ENCODE assay signal across 8 cellular contexts in the genomic region with DNA sequence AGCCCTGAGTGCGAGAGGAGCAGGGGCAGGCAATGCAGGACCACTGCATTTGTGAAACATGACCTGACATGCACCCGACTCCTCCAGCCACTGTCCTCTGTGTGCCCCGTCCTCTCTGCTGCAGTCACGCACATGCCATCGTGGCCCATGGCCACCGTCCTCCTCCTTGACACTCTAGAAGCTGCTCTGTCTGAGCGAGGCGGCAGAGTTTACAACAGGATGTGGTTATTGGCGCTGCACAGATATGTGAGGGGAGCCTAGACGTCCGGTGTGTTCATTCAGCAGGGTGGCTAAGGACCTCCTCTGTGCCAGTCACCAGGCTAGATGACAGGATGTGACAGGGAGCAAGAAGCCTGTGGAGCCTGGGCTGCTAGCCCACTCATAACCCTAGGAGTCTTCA.
DNase-seq lines count a peak whose midpoint lies in the region; ATAC-seq and TF ChIP-seq lines count a peak whose summit lies in the region.

No MANE protein-coding gene starts in this region.

- H3K4me3 ChIP-seq in mammary epithelial cell (replicated peaks in 1 of 3; ENCODE audit: insufficient read depth in 1 of 3, low read depth in 2 of 3, low read length in 3 of 3) (no peak overlapping the region), gastroesophageal sphincter (no peak overlapping the region)

- H3K9me3 ChIP-seq in mammary epithelial cell (replicated peaks; ENCODE audit: insufficient read depth, low read length) = no peaks in the 10 kb centered on the region
- no peaks in the 10 kb centered on the region for H3K9me3 ChIP-seq in gastroesophageal sphincter

- TF ChIP-seq POLR2A in gastroesophageal sphincter (IDR thresholded peaks at IDR 0.05) = no peak

- H2AFZ ChIP-seq in mammary epithelial cell (ENCODE audit: low read depth, low read length) = no peak overlapping the region

- dilution Hi-C loops in mammary epithelial cell (cut with HindIII; ENCODE audit: low sequenced_read_pairs) = no loop called here

- H3K36me3 ChIP-seq in mammary epithelial cell (ENCODE audit: insufficient read depth, low read length) (no peaks in the 10 kb centered on the region), gastroesophageal sphincter (no peaks in the 10 kb centered on the region)

- H3K4me3 Mint-ChIP-seq in neural crest cell = no peak overlapping the region

- in situ Hi-C loops in mammary epithelial cell (cut with MboI; ENCODE audit: low sequenced_read_pairs in 2 of 2) = no loop called here

- no TSS peak for BruUV-seq in mammary epithelial cell (replicated peaks; lab: Mats Ljungman, UMichigan)

- H3K27ac ChIP-seq in mammary epithelial cell (ENCODE audit: insufficient read depth, low read depth, low read length) (no peak overlapping the region), gastroesophageal sphincter (no peak overlapping the region)

- H3K4me2 ChIP-seq in mammary epithelial cell (ENCODE audit: insufficient read depth, low read depth, low read length) = no peak overlapping the region

- TF ChIP-seq EP300 in gastroesophageal sphincter (IDR thresholded peaks at IDR 0.05) = no peak

- H3K27ac Mint-ChIP-seq in neural crest cell (ENCODE audit: unreplicated experiment) = peak overlapping the region; percentile 75

- intact Hi-C loops in mammary epithelial cell (cut with micrococcal nuclease) = no loop called here

- CTCF ChIA-PET in mammary epithelial cell (lab: Charles Lee; ENCODE audit: low non-redundant PET) = no interaction called here

- no peaks in the 10 kb centered on the region for H4K20me1 ChIP-seq in mammary epithelial cell (ENCODE audit: insufficient read depth, low read length)

- no peak overlapping the region for H3K9ac ChIP-seq in mammary epithelial cell (ENCODE audit: insufficient read depth, low read length)

- peaks cover 19% of the 10 kb centered on the region for H3K27me3 Mint-ChIP-seq in neural crest cell (ENCODE audit: low read depth)

- H3K27me3 ChIP-seq in mammary epithelial cell (ENCODE audit: insufficient read depth, low read length) (no peaks in the 10 kb centered on the region), gastroesophageal sphincter (no peaks in the 10 kb centered on the region)

- ATAC-seq in GM18517 (IDR thresholded peaks at IDR 0.05; ENCODE audit: unreplicated experiment) (peak; percentile 97), HG02763 (IDR thresholded peaks at IDR 0.05; ENCODE audit: unreplicated experiment) (peak; percentile 99), gastroesophageal sphincter (no peak)

- no peak for TF ChIP-seq CTCF in neural crest cell (conservative IDR thresholded peaks at IDR 0.05)
- no peak for TF ChIP-seq CTCF in mammary epithelial cell (conservative IDR thresholded peaks at IDR 0.05 in 1 of 2, IDR thresholded peaks at IDR 0.05 in 1 of 2; ENCODE audit: extremely low read depth in 1 of 2, insufficient read depth in 1 of 2, low read depth in 1 of 2, low read length in 2 of 2)
- no peak for TF ChIP-seq CTCF in gastroesophageal sphincter (IDR thresholded peaks at IDR 0.05)

- 86% methylated on average over 4 of the region's 11 CpGs for WGBS in mammary epithelial cell (ENCODE audit: low coverage, missing lambda C conversion rate)
- WGBS in gastroesophageal sphincter (ENCODE audit: low coverage in 1 of 2), 2 donors = 77 to 100% methylated on average over 2 to 5 of the region's 11 CpGs

- no peaks in the 10 kb centered on the region for H3K36me3 Mint-ChIP-seq in neural crest cell (ENCODE audit: low read depth)

- no peaks in the 10 kb centered on the region for H3K79me2 ChIP-seq in mammary epithelial cell (ENCODE audit: insufficient read depth, low read length)

- H3K4me1 ChIP-seq in mammary epithelial cell (ENCODE audit: insufficient read depth, low read length) = peaks cover 22% of the 10 kb centered on the region
- H3K4me1 ChIP-seq in gastroesophageal sphincter = peaks cover 0 to 33% (median 0%) of the 10 kb centered on the region in 3 donors

- H3K9me3 Mint-ChIP-seq in neural crest cell = peaks cover 3% of the 10 kb centered on the region

- DNase-seq in RPMI7951 (ENCODE audit: low read depth) = peak; percentile 80
- peak; percentile 82 for DNase-seq in activated gamma-delta T cell treated with Interleukin-2 at 50 U/mL for 16 hours
- no peak for DNase-seq in neural crest cell (ENCODE audit: low read depth, low spot score)
- no peak for DNase-seq in DMS53 (lab: John Stamatoyannopoulos, UW)
- no peak for DNase-seq in mammary epithelial cell

- H3K4me1 Mint-ChIP-seq in neural crest cell = peaks cover 71% of the 10 kb centered on the region

Comparison
In these comparisons a context has a peak if more than half of its experiments do, and no peak if none do; other contexts are left out.
1. DNase-seq: peak in RPMI7951 (single experiment) and activated gamma-delta T cell treated with Interleukin-2 at 50 U/mL for 16 hours (single experiment); none in neural crest cell (single experiment), DMS53 (single experiment) and mammary epithelial cell (single experiment).